In the genomic region with DNA sequence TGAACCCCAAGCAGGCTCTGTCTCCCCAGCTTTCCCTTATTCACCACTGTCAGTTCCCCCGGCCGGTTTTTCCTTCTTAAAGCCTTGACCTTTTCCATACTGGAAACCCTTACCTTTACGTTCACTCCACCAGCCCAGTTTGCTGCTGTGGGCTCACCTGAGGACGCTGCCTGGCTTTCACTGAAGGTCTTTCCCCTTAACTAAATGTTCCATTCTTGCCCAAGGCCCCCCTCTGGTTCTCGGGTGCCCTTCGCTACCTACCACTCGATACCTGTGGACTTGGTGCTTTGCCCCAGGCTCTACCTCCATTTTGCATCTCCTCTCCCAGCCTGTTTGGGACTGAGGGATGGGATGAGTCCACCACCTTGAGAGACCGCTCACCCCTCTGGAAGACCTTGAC, we compare ENCODE assay signal across 9 cellular contexts. TPM values are rescaled to one million over a fixed set of nuclear protein-coding genes. Genes with fewer than 3 reads are reported as not detected.
DNase-seq lines count a peak whose midpoint lies in the region; ATAC-seq, FAIRE-seq and TF ChIP-seq lines count a peak whose summit lies in the region.
"Had no signal": no experiment of that assay in that cellular context is flagged by ENCODE, and none has a peak within 500 bp of the region (broad histone marks: within the 10 kb centered on the region; RNA-seq: fewer than 3 reads in every experiment).

No MANE protein-coding gene starts in this region.

- no peaks in the 10 kb centered on the region for H3K9me3 ChIP-seq in GM12878 (replicated peaks; ENCODE audit: control insufficient read depth, insufficient read depth, low read length)
- H3K9me3 ChIP-seq in transverse colon, result no peaks in the 10 kb centered on the region

- no peaks in the 10 kb centered on the region for H3K9me3 Mint-ChIP-seq in activated naive CD4-positive, alpha-beta T cell treated with anti-CD3 and anti-CD28 coated beads for 36 hours

- no peaks in the 10 kb centered on the region for H3K27me3 Mint-ChIP-seq in activated naive CD4-positive, alpha-beta T cell treated with anti-CD3 and anti-CD28 coated beads for 36 hours (ENCODE audit: low read depth)

- no peak for TF ChIP-seq RAD21 in GM12878 (IDR thresholded peaks at IDR 0.05; ENCODE audit: insufficient read depth, low read depth, low read length)

- RAD21 ChIA-PET in GM12878 (lab: Charles Lee; ENCODE audit: unreplicated experiment), result interaction anchor here (1.1 kb wide), 1 partner anchor 10 kb away, joined by 3 read pairs; a partner anchor contains a TSS

- SMC1A ChIA-PET in GM12878 (lab: Charles Lee; ENCODE audit: uncharacterized antibody, unreplicated experiment), result no interaction called here

- in situ Hi-C loops in GM12878 (cut with MboI), result no loop called here
- in situ Hi-C loops in transverse colon (cut with MboI; ENCODE audit: low pct_ligation_motif_present in 1 of 4, low pct_unique_long_range_greater_than_20kb in 1 of 4, low sequenced_read_pairs in 3 of 4), result no loop called here

- H3K27ac ChIP-seq in GM12878 (ENCODE audit: control insufficient read depth, insufficient read depth) (peak overlapping the region; percentile 89), transverse colon (peak overlapping the region; percentile 90 to 98 (median 95))

- H3K4me3 ChIP-seq in GM12878 (peak overlapping the region; percentile 81), lower leg skin (ENCODE audit: low read depth, poor library complexity, severe bottlenecking) (peak overlapping the region; percentile 98), transverse colon (peak overlapping the region; percentile 80 to 99 (median 96))

- no peak for TF ChIP-seq POLR2A in GM12878 (IDR thresholded peaks at IDR 0.05; ENCODE audit: low read depth, low read length)
- TF ChIP-seq POLR2A in lower leg skin (IDR thresholded peaks at IDR 0.05), result no peak
- no peak for TF ChIP-seq POLR2A in transverse colon (IDR thresholded peaks at IDR 0.05)

- CTCF ChIA-PET in activated naive CD4-positive, alpha-beta T cell treated with anti-CD3 and anti-CD28 coated beads for 36 hours (lab: Charles Lee), result interaction anchor here (2.1 kb wide), 1 partner anchor 30 kb away, joined by 10 read pairs; no protein-coding TSS in a partner anchor
- CTCF ChIA-PET in GM12878 (lab: Yijun Ruan, JAX), result interaction anchor here (0.5 kb wide), 1 partner anchor 41 kb away, joined by 3 read pairs; a partner anchor contains a TSS

- no peak for TF ChIP-seq CTCF in GM12878 (IDR thresholded peaks at IDR 0.05 in 2 of 3, conservative IDR thresholded peaks at IDR 0.05 in 1 of 3; ENCODE audit: control insufficient read depth in 2 of 3, extremely low read depth in 1 of 3, insufficient read depth in 1 of 3, low read depth in 3 of 3, low read length in 3 of 3)
- TF ChIP-seq CTCF in lower leg skin (IDR thresholded peaks at IDR 0.05), result no peak
- no peak for TF ChIP-seq CTCF in transverse colon (IDR thresholded peaks at IDR 0.05)

- H4K20me1 ChIP-seq in GM12878 (ENCODE audit: control insufficient read depth, insufficient read depth), result no peaks in the 10 kb centered on the region

- no peak for DNase-seq in activated naive CD4-positive, alpha-beta T cell treated with anti-CD3 and anti-CD28 coated beads for 36 hours
- no peak for DNase-seq in activated naive CD4-positive, alpha-beta T cell treated with anti-CD3 and anti-CD28 coated beads, Interleukin-2, amount 50 U/mL, for 16 hours
- DNase-seq in GM12878 (ENCODE audit: low read depth, low spot score) (no peak), lower leg skin (ENCODE audit: low spot score in 2 of 2) (no peak), transverse colon (no peak), middle frontal gyrus (ENCODE audit: extremely low spot score, low spot score) (no peak), NCI-H187 treated with DMSO at 0.1 percent for 48 hours (lab: John Stamatoyannopoulos, UW) (no peak), SKM-1 treated with dmso at 0.1 percent for 144 hours (lab: John Stamatoyannopoulos, UW; ENCODE audit: unreplicated experiment) (no peak)
- DNase-seq: activated CD4-positive, CD25-positive, alpha-beta regulatory T cell treated with anti-CD3 and anti-CD28 coated beads, Interleukin-2, amount 50 U/mL, for 72 hours had no signal

- BruUV-seq in GM12878 (replicated peaks; lab: Mats Ljungman, UMichigan), result no TSS peak

- H3K4me1 Mint-ChIP-seq in activated naive CD4-positive, alpha-beta T cell treated with anti-CD3 and anti-CD28 coated beads for 36 hours (ENCODE audit: low read depth), result peaks cover 29% of the 10 kb centered on the region

- 27% methylated on average over 8 of the region's 8 CpGs for WGBS in GM12878 (ENCODE audit: insufficient coverage, insufficient replicate concordance, low lambda C conversion rate, missing lambda C conversion rate)
- 12 to 16% methylated on average over 8 of the region's 8 CpGs for WGBS in lower leg skin, 2 donors
- WGBS in transverse colon (ENCODE audit: low coverage in 1 of 2), 2 donors, result 21 to 33% methylated on average over 6 to 8 of the region's 8 CpGs

- FAIRE-seq in GM12878 (lab: Jason Lieb, UNC), result no peak

- no peak for ATAC-seq in GM12878

- TF ChIP-seq EP300 in GM12878 (IDR thresholded peaks at IDR 0.05; ENCODE audit: borderline replicate concordance in 1 of 2, control insufficient read depth in 1 of 2, low read depth in 2 of 2, low read length in 2 of 2) (no peak), transverse colon (IDR thresholded peaks at IDR 0.05; ENCODE audit: low read depth) (no peak)

- intact Hi-C loops in activated naive CD4-positive, alpha-beta T cell treated with anti-CD3 and anti-CD28 coated beads for 36 hours (cut with micrococcal nuclease), result loop anchor here (2.0 kb wide), 1 partner anchor 539 kb away; no protein-coding TSS in a partner anchor
- intact Hi-C loops in GM12878 (cut with micrococcal nuclease; ENCODE audit: unreplicated experiment) (loop anchor here (2.0 kb wide), 1 partner anchor 123 kb away; a partner anchor contains a TSS), lower leg skin (cut with DNase I; ENCODE audit: low total_unique reads) (no loop called here), transverse colon (cut with DNase I; ENCODE audit: low total_unique reads) (no loop called here)

- H2AFZ ChIP-seq in GM12878 (ENCODE audit: control insufficient read depth, low read depth, low read length), result peak overlapping the region; percentile 97; the same call in 1 of the 2 replicates

- peak overlapping the region; percentile 91 for H3K4me2 ChIP-seq in GM12878 (ENCODE audit: control insufficient read depth, insufficient read depth)

- H3K79me2 ChIP-seq in GM12878 (ENCODE audit: control insufficient read depth, insufficient read depth, low read length), result peaks cover 31% of the 10 kb centered on the region

- H3K36me3 ChIP-seq in GM12878 (ENCODE audit: control insufficient read depth in 2 of 2, insufficient read depth in 2 of 2, low read length in 1 of 2) (peaks cover 7 to 15% of the 10 kb centered on the region in 2 experiments), transverse colon (peaks cover 0 to 30% (median 10%) of the 10 kb centered on the region in 4 donors)

- H3K4me1 ChIP-seq in GM12878 (ENCODE audit: control insufficient read depth, insufficient read depth, low read length) (peaks cover 9% of the 10 kb centered on the region), transverse colon (peaks cover 19 to 38% (median 29%) of the 10 kb centered on the region in 4 donors)

- H3K36me3 Mint-ChIP-seq in activated naive CD4-positive, alpha-beta T cell treated with anti-CD3 and anti-CD28 coated beads for 36 hours (ENCODE audit: low read depth), result peaks cover 20% of the 10 kb centered on the region

- H3K27me3 ChIP-seq in GM12878 (replicated peaks in 1 of 2; ENCODE audit: control insufficient read depth in 2 of 2, insufficient read depth in 2 of 2, low read length in 1 of 2) (no peaks in the 10 kb centered on the region), transverse colon (no peaks in the 10 kb centered on the region)

- H3K4me3 Mint-ChIP-seq in activated naive CD4-positive, alpha-beta T cell treated with anti-CD3 and anti-CD28 coated beads for 36 hours, result peak overlapping the region; percentile 88

- H3K9ac ChIP-seq in GM12878 (ENCODE audit: control insufficient read depth, insufficient read depth, low read length), result peak overlapping the region; percentile 93

- POLR2A ChIA-PET in GM12878 (lab: Charles Lee), result interaction anchor here (1.2 to 1.8 kb wide), 2 partner anchors 10 to 19 kb away, joined by 5 read pairs; a partner anchor contains a TSS

- H3K27ac Mint-ChIP-seq in activated naive CD4-positive, alpha-beta T cell treated with anti-CD3 and anti-CD28 coated beads for 36 hours, result peak overlapping the region; percentile 5

RNA-seq across cellular contexts. Expression of a gene that starts 0.9 kb away (rescaled TPM):
- 100 to 1,000 TPM; 206 to 212 TPM for total RNA-seq in activated naive CD4-positive, alpha-beta T cell treated with anti-CD3 and anti-CD28 coated beads for 36 hours
- 83.0 and 85.8 TPM in 2 replicates for total RNA-seq in GM12878 (2013; cell fraction: nucleolus; rRNA removed)
- total RNA-seq in GM12878 (2014; rRNA removed) (148 and 159 TPM in 2 replicates), GM12878 (2014; rRNA removed; fragmentation: Illumina TruSeq; extraction: Trizol) (110 and 115 TPM in 2 replicates), GM12878 (2021) (180 and 191 TPM in 2 replicates), lower leg skin (100 to 1,000 TPM; 109 to 168 (median 122) TPM), transverse colon (100 to 1,000 TPM; 153 to 318 (median 182) TPM)
- polyA plus RNA-seq in GM12878 (2011; ENCODE audit: low read depth), result 363 TPM
- polyA plus RNA-seq in GM12878 (2011; rRNA removed) (163 and 269 TPM in 2 replicates), GM12878 (2014; fragmentation: Illumina TruSeq; extraction: Trizol) (120 and 164 TPM in 2 replicates), GM12878 (2014; fragmentation: Nextera tagmentation; extraction: Ambion mirVana) (10 to 100 TPM; 65.6 to 68.9 TPM), GM12878 (2014; rRNA removed) (156 and 174 TPM in 2 replicates), GM12878 (2016; fragmentation: Nextera tagmentation; extraction: Ambion mirVana) (100 to 1,000 TPM; 340 to 356 TPM)
- polyA plus RNA-seq in GM12878 (2011; cell fraction: cytosol; rRNA removed), result 161 and 196 TPM in 2 replicates
- polyA plus RNA-seq in GM12878 (2011; cell fraction: nucleus; rRNA removed), result 276 and 344 TPM in 2 replicates
- polyA plus RNA-seq in GM12878 (2012), result 175 and 249 TPM in 2 replicates
- 166 and 258 TPM in 2 replicates for polyA minus RNA-seq in GM12878 (2011; rRNA and poly(A)+ RNA removed)
- polyA minus RNA-seq in GM12878 (2011; cell fraction: cytosol; rRNA and poly(A)+ RNA removed), result 45.6 and 50.7 TPM in 2 replicates
- 52.1 and 85.1 TPM in 2 replicates for polyA minus RNA-seq in GM12878 (2011; cell fraction: nucleus; rRNA and poly(A)+ RNA removed)

RNA-seq across cellular contexts. Expression of a gene that starts 10.5 kb away (rescaled TPM):
- 10 to 100 TPM; 38.5 to 39.1 TPM for total RNA-seq in activated naive CD4-positive, alpha-beta T cell treated with anti-CD3 and anti-CD28 coated beads for 36 hours
- 51.7 and 54.6 TPM in 2 replicates for total RNA-seq in GM12878 (2013; cell fraction: nucleolus; rRNA removed)
- total RNA-seq in GM12878 (2014; rRNA removed) (46.6 and 49.4 TPM in 2 replicates), GM12878 (2014; rRNA removed; fragmentation: Illumina TruSeq; extraction: Trizol) (25.7 and 25.8 TPM in 2 replicates), GM12878 (2021) (56.1 and 61.8 TPM in 2 replicates), lower leg skin (10 to 100 TPM; 47.6 to 62.9 (median 53.6) TPM), transverse colon (100 to 1,000 TPM in 2 of 4 donors, 10 to 100 TPM in 2; 58.6 to 286 (median 133) TPM)
- polyA plus RNA-seq in GM12878 (2011; ENCODE audit: low read depth), result 21.7 TPM
- polyA plus RNA-seq in GM12878 (2011; rRNA removed) (30.8 and 44.4 TPM in 2 replicates), GM12878 (2014; fragmentation: Illumina TruSeq; extraction: Trizol) (21.0 and 36.9 TPM in 2 replicates), GM12878 (2014; fragmentation: Nextera tagmentation; extraction: Ambion mirVana) (1 to 10 TPM; 6.1 to 8.1 TPM), GM12878 (2014; rRNA removed) (70.6 and 81.7 TPM in 2 replicates), GM12878 (2016; fragmentation: Nextera tagmentation; extraction: Ambion mirVana) (10 to 100 TPM; 66.8 to 71.3 TPM)
- polyA plus RNA-seq in GM12878 (2011; cell fraction: cytosol; rRNA removed), result 54.9 and 80.9 TPM in 2 replicates
- 273 and 282 TPM in 2 replicates for polyA plus RNA-seq in GM12878 (2011; cell fraction: nucleus; rRNA removed)
- polyA plus RNA-seq in GM12878 (2012), result 40.9 and 45.8 TPM in 2 replicates
- 53.6 and 96.3 TPM in 2 replicates for polyA minus RNA-seq in GM12878 (2011; rRNA and poly(A)+ RNA removed)
- polyA minus RNA-seq in GM12878 (2011; cell fraction: cytosol; rRNA and poly(A)+ RNA removed), result 22.8 and 23.0 TPM in 2 replicates
- polyA minus RNA-seq in GM12878 (2011; cell fraction: nucleus; rRNA and poly(A)+ RNA removed), result 96.4 and 138 TPM in 2 replicates

RNA-seq across cellular contexts. Expression of a gene that starts 20.3 kb away (rescaled TPM):
- 10 to 100 TPM; 19.6 to 19.9 TPM for total RNA-seq in activated naive CD4-positive, alpha-beta T cell treated with anti-CD3 and anti-CD28 coated beads for 36 hours
- 59.5 and 59.7 TPM in 2 replicates for total RNA-seq in GM12878 (2013; cell fraction: nucleolus; rRNA removed)
- 15.6 and 19.4 TPM in 2 replicates for total RNA-seq in GM12878 (2014; rRNA removed)
- total RNA-seq in GM12878 (2014; rRNA removed; fragmentation: Illumina TruSeq; extraction: Trizol), result 8.1 and 9.1 TPM in 2 replicates
- 34.3 and 39.7 TPM in 2 replicates for total RNA-seq in GM12878 (2021)
- 9.2 TPM for polyA plus RNA-seq in GM12878 (2011; ENCODE audit: low read depth)
- 18.7 and 25.9 TPM in 2 replicates for polyA plus RNA-seq in GM12878 (2011; rRNA removed)
- polyA plus RNA-seq in GM12878 (2011; cell fraction: cytosol; rRNA removed), result 27.4 and 32.2 TPM in 2 replicates
- 109 and 150 TPM in 2 replicates for polyA plus RNA-seq in GM12878 (2011; cell fraction: nucleus; rRNA removed)
- 20.8 and 21.5 TPM in 2 replicates for polyA plus RNA-seq in GM12878 (2012)
- polyA plus RNA-seq in GM12878 (2014; fragmentation: Illumina TruSeq; extraction: Trizol), result 13.8 and 19.1 TPM in 2 replicates
- polyA plus RNA-seq in GM12878 (2014; fragmentation: Nextera tagmentation; extraction: Ambion mirVana), result 1 to 10 TPM; 2.2 to 2.4 TPM
- polyA plus RNA-seq in GM12878 (2014; rRNA removed), result 33.0 and 34.0 TPM in 2 replicates
- 1 to 10 TPM; 6.8 to 9.8 TPM for polyA plus RNA-seq in GM12878 (2016; fragmentation: Nextera tagmentation; extraction: Ambion mirVana)
- 27.9 and 30.6 TPM in 2 replicates for polyA minus RNA-seq in GM12878 (2011; rRNA and poly(A)+ RNA removed)
- 17.6 and 22.2 TPM in 2 replicates for polyA minus RNA-seq in GM12878 (2011; cell fraction: cytosol; rRNA and poly(A)+ RNA removed)
- 23.1 and 41.1 TPM in 2 replicates for polyA minus RNA-seq in GM12878 (2011; cell fraction: nucleus; rRNA and poly(A)+ RNA removed)
- total RNA-seq in lower leg skin, result 10 to 100 TPM; 37.9 to 81.9 (median 42.4) TPM
- 100 to 1,000 TPM in 1 of 4 donors, 10 to 100 TPM in 3; 54.1 to 174 (median 65.7) TPM for total RNA-seq in transverse colon

RNA-seq across cellular contexts. Expression of a gene that starts 40.3 kb away (rescaled TPM):
- total RNA-seq in activated naive CD4-positive, alpha-beta T cell treated with anti-CD3 and anti-CD28 coated beads for 36 hours, result 10 to 100 TPM; 48.8 to 56.4 TPM
- total RNA-seq in GM12878 (2013; cell fraction: nucleolus; rRNA removed), result 132 and 135 TPM in 2 replicates
- total RNA-seq in GM12878 (2014; rRNA removed) (50.9 and 53.9 TPM in 2 replicates), GM12878 (2014; rRNA removed; fragmentation: Illumina TruSeq; extraction: Trizol) (46.1 and 50.4 TPM in 2 replicates), GM12878 (2021) (44.9 and 50.7 TPM in 2 replicates), lower leg skin (10 to 100 TPM; 36.5 to 52.5 (median 40.1) TPM), transverse colon (10 to 100 TPM; 45.1 to 49.7 (median 48.1) TPM)
- 31.4 TPM for polyA plus RNA-seq in GM12878 (2011; ENCODE audit: low read depth)
- polyA plus RNA-seq in GM12878 (2011; rRNA removed) (49.7 and 58.5 TPM in 2 replicates), GM12878 (2014; fragmentation: Illumina TruSeq; extraction: Trizol) (53.5 and 55.9 TPM in 2 replicates), GM12878 (2014; fragmentation: Nextera tagmentation; extraction: Ambion mirVana) (10 to 100 TPM; 13.7 to 23.6 TPM), GM12878 (2014; rRNA removed) (65.1 and 72.4 TPM in 2 replicates), GM12878 (2016; fragmentation: Nextera tagmentation; extraction: Ambion mirVana) (10 to 100 TPM; 79.2 to 82.7 TPM)
- polyA plus RNA-seq in GM12878 (2011; cell fraction: cytosol; rRNA removed), result 55.7 and 63.4 TPM in 2 replicates
- 145 and 159 TPM in 2 replicates for polyA plus RNA-seq in GM12878 (2011; cell fraction: nucleus; rRNA removed)
- polyA plus RNA-seq in GM12878 (2012), result 33.0 and 34.6 TPM in 2 replicates
- polyA minus RNA-seq in GM12878 (2011; rRNA and poly(A)+ RNA removed), result 72.0 and 84.9 TPM in 2 replicates
- polyA minus RNA-seq in GM12878 (2011; cell fraction: cytosol; rRNA and poly(A)+ RNA removed), result 13.2 and 18.6 TPM in 2 replicates
- 60.4 and 91.0 TPM in 2 replicates for polyA minus RNA-seq in GM12878 (2011; cell fraction: nucleus; rRNA and poly(A)+ RNA removed)

RNA-seq across cellular contexts. Expression of a gene that starts 53.9 kb away (rescaled TPM):
- total RNA-seq in activated naive CD4-positive, alpha-beta T cell treated with anti-CD3 and anti-CD28 coated beads for 36 hours, result not detected
- total RNA-seq in GM12878 (2013; cell fraction: nucleolus; rRNA removed), result not detected in 2 replicates
- total RNA-seq in GM12878 (2014; rRNA removed) (not detected in 2 replicates), GM12878 (2014; rRNA removed; fragmentation: Illumina TruSeq; extraction: Trizol) (not detected in 2 replicates), GM12878 (2021) (not detected in 2 replicates), lower leg skin (not detected), transverse colon (1 to 10 TPM in 2 of 4 donors, under 1 TPM in 1, not detected in 1; 0.95 to 5.0 (median 1.4) TPM)
- not detected for polyA plus RNA-seq in GM12878 (2011; ENCODE audit: low read depth)
- polyA plus RNA-seq in GM12878 (2011; rRNA removed) (0.03 TPM in 1 of 2 replicates, not detected in the other), GM12878 (2014; fragmentation: Illumina TruSeq; extraction: Trizol) (not detected in 2 replicates), GM12878 (2014; fragmentation: Nextera tagmentation; extraction: Ambion mirVana) (not detected), GM12878 (2014; rRNA removed) (not detected in 2 replicates), GM12878 (2016; fragmentation: Nextera tagmentation; extraction: Ambion mirVana) (under 1 TPM in 1 of 2 experiments, not detected in 1; 0.09 TPM)
- 0.03 TPM in 1 of 2 replicates, not detected in the other for polyA plus RNA-seq in GM12878 (2011; cell fraction: cytosol; rRNA removed)
- 0.64 and 1.1 TPM in 2 replicates for polyA plus RNA-seq in GM12878 (2011; cell fraction: nucleus; rRNA removed)
- 0.08 TPM in 1 of 2 replicates, not detected in the other for polyA plus RNA-seq in GM12878 (2012)
- not detected in 2 replicates for polyA minus RNA-seq in GM12878 (2011; rRNA and poly(A)+ RNA removed)
- polyA minus RNA-seq in GM12878 (2011; cell fraction: cytosol; rRNA and poly(A)+ RNA removed), result not detected in 2 replicates
- 0.38 TPM in 1 of 2 replicates, not detected in the other for polyA minus RNA-seq in GM12878 (2011; cell fraction: nucleus; rRNA and poly(A)+ RNA removed)

Comparison
In these comparisons a context has a peak if more than half of its experiments do, and no peak if none do; other contexts are left out.
1. intact Hi-C loops: an anchor here in activated naive CD4-positive, alpha-beta T cell treated with anti-CD3 and anti-CD28 coated beads for 36 hours (2.0 kb wide) and GM12878 (2.0 kb wide); none called in lower leg skin and transverse colon.